In the genomic region with DNA sequence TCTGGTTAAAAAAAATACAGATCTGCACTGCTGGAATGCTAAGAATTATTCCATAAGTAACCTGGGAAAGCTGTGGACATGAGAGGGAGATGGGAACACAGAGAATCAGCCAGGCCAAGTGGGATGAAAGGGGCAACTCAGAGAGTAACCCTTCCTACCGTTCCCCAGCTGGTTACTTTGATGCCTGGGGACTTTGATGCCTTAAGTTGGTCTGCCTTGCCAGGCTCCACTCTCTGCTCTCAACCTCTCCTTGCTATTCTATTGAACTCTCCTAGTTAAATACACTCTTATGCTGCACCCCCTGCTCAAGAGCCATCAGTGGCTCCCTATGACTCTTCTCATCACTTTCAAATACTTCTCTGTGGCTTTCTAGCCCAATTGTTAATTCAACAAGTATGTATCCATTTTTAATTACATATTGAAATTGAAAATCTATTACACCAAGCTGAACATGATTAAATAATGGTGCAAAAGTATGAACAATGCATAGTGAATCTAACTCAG, we compare ENCODE assay signal across 24 cellular contexts.
"Had no signal": no experiment of that assay in that cellular context is flagged by ENCODE, and none has a peak within 500 bp of the region (broad histone marks: within the 10 kb centered on the region; RNA-seq: fewer than 3 reads in every experiment).

No MANE protein-coding gene starts in this region.

- H3K27me3 ChIP-seq: gastroesophageal sphincter, right lobe of liver, stomach, tibial artery, upper lobe of right lung had no signal

- DNase-seq: amygdala; caudate nucleus; cortex of kidney; effector memory CD8-positive, alpha-beta T cell; head of caudate nucleus; hippocampal formation; immature natural killer cell; kidney; mesenchymal stem cell; right lobe of liver; stimulated activated CD4-positive, alpha-beta T cell treated with anti-CD3 and anti-CD28 coated beads, Interleukin-12 subunit alpha, Interleukin-12 subunit beta, amount 100 ng/mL, for 4 hours; T-helper 1 cell; tibial artery; upper lobe of right lung had no signal

- H3K4me3 Mint-ChIP-seq: activated CD4-positive, alpha-beta memory T cell treated with anti-CD3 and anti-CD28 coated beads for 36 hours; activated T-cell treated with anti-CD3 and anti-CD28 coated beads, Interleukin-2, amount 50 U/mL, for 4 hours; activated T-helper 17 cell treated with anti-CD3 and anti-CD28 coated beads, Interleukin-2, amount 50 U/mL, for 72 hours; effector memory CD8-positive, alpha-beta T cell; immature natural killer cell; natural killer cell treated with Interleukin-12 subunit alpha and Interleukin-12 subunit beta and Interleukin-15 and Interleukin-18, amount 100 ng/mL, for 72 hours; T-helper 2 cell treated with Interferon-gamma antibody and Interleukin-4, amounts not matched to agents 5 μg/mL and 100 μg/mL, for 36 hours had no signal

- H3K4me1 ChIP-seq: gastroesophageal sphincter, right lobe of liver, suprapubic skin, tibial artery, upper lobe of right lung had no signal

- FAIRE-seq: endothelial cell of umbilical vein, kidney had no signal

- H3K36me3 ChIP-seq: gastroesophageal sphincter, right lobe of liver, stomach, suprapubic skin, tibial artery, upper lobe of right lung, WERI-Rb-1 had no signal

- H3K9me3 ChIP-seq: gastroesophageal sphincter, right lobe of liver, suprapubic skin, tibial artery, upper lobe of right lung had no signal

- H3K36me3 Mint-ChIP-seq: activated CD4-positive, alpha-beta memory T cell treated with anti-CD3 and anti-CD28 coated beads for 36 hours; immature natural killer cell had no signal

- H3K27ac Mint-ChIP-seq: activated CD4-positive, alpha-beta memory T cell treated with anti-CD3 and anti-CD28 coated beads for 36 hours; activated T-helper 17 cell treated with anti-CD3 and anti-CD28 coated beads, Interleukin-2, amount 50 U/mL, for 72 hours; effector memory CD8-positive, alpha-beta T cell; immature natural killer cell; T-helper 2 cell treated with Interferon-gamma antibody and Interleukin-4, amounts not matched to agents 5 μg/mL and 100 μg/mL, for 36 hours had no signal

- H3K4me3 ChIP-seq: gastroesophageal sphincter, right lobe of liver, stomach, suprapubic skin, tibial artery, upper lobe of right lung had no signal

- ATAC-seq: effector memory CD8-positive, alpha-beta T cell; gastroesophageal sphincter; natural killer cell treated with Interleukin-12 subunit alpha and Interleukin-12 subunit beta and Interleukin-15 and Interleukin-18, amount 100 ng/mL, for 72 hours; upper lobe of right lung had no signal

- H3K9me3 Mint-ChIP-seq: activated T-helper 17 cell treated with anti-CD3 and anti-CD28 coated beads, Interleukin-2, amount 50 U/mL, for 72 hours; effector memory CD8-positive, alpha-beta T cell; natural killer cell treated with Interleukin-12 subunit alpha and Interleukin-12 subunit beta and Interleukin-15 and Interleukin-18, amount 100 ng/mL, for 72 hours had no signal

- H3K27ac ChIP-seq: gastroesophageal sphincter, right lobe of liver, stomach, suprapubic skin, tibial artery, upper lobe of right lung, WERI-Rb-1 had no signal
